In genomic region chr2:65129613-65130439, GRCh38 we compare ENCODE assay signal across 1 cellular context.
TF ChIP-seq lines count a peak whose summit lies in the region.

TSS of gene RAB1A (minus strand) at chr2:65130106. CDS start at chr2:65129915, 191 bp downstream.

TF ChIP-seq in HEK293, 187 proteins besides CTCF, POLR2A, EP300 and RAD21 (continued from another document and continues in another):
- TF ChIP-seq TSHZ1 (tag by site-specific recombination; IDR thresholded peaks at IDR 0.05; ENCODE audit: borderline replicate concordance): no peak
- 0 out of 2 replicates have a peak, but pooled peaks have one; percentile 40 for TF ChIP-seq ZNF24 (tag by site-specific recombination; IDR thresholded peaks at IDR 0.05)
- peak; percentile 86 for TF ChIP-seq YY1 (tag by site-specific recombination; IDR thresholded peaks at IDR 0.05)
- peak; percentile 79 for TF ChIP-seq ZNF398 (tag by site-specific recombination; IDR thresholded peaks at IDR 0.05)
- TF ChIP-seq ZNF629 (tag by site-specific recombination; IDR thresholded peaks at IDR 0.05): peak; percentile 87
- TF ChIP-seq ZNF174 (tag by site-specific recombination; IDR thresholded peaks at IDR 0.05): no peak
- TF ChIP-seq ZNF692 (tag by site-specific recombination; IDR thresholded peaks at IDR 0.05): no peak
- peak; percentile 61 for TF ChIP-seq ZBTB26 (tag by site-specific recombination; optimal IDR thresholded peaks at IDR 0.05)
- no peak for TF ChIP-seq ZNF391 (tag by site-specific recombination; IDR thresholded peaks at IDR 0.05; ENCODE audit: borderline replicate concordance, low read depth)
- no peak for TF ChIP-seq ZNF558 (tag by site-specific recombination; IDR thresholded peaks at IDR 0.05)
- no peak for TF ChIP-seq ZNF707 (tag by site-specific recombination; IDR thresholded peaks at IDR 0.05)
- no peak for TF ChIP-seq EGR2 (tag by site-specific recombination; IDR thresholded peaks at IDR 0.05; ENCODE audit: low read depth)
- TF ChIP-seq FEZF1 (tag by site-specific recombination; IDR thresholded peaks at IDR 0.05): peak; percentile 44; the same call in 1 of the 2 replicates
- peak; percentile 77 for TF ChIP-seq WT1 (tag by site-specific recombination; IDR thresholded peaks at IDR 0.05)
- TF ChIP-seq ZNF169 (tag by site-specific recombination; IDR thresholded peaks at IDR 0.05): no peak
- TF ChIP-seq ZNF561 (tag by site-specific recombination; IDR thresholded peaks at IDR 0.05; ENCODE audit: borderline replicate concordance): peak; percentile 54; the same call in 1 of the 2 replicates
- TF ChIP-seq GLIS1 (tag by site-specific recombination; IDR thresholded peaks at IDR 0.05): peak; percentile 21; the same call in 1 of the 2 replicates
- TF ChIP-seq GLI4 (tag by site-specific recombination; IDR thresholded peaks at IDR 0.05): no peak
- TF ChIP-seq ZNF623 (tag by site-specific recombination; IDR thresholded peaks at IDR 0.05): peak; percentile 33; the same call in 1 of the 2 replicates
- no peak for TF ChIP-seq BCL6B (tag by site-specific recombination; IDR thresholded peaks at IDR 0.05)
- no peak for TF ChIP-seq ZBTB6 (tag by site-specific recombination; IDR thresholded peaks at IDR 0.05)
- TF ChIP-seq ZNF112 (tag by site-specific recombination; IDR thresholded peaks at IDR 0.05): no peak
- TF ChIP-seq ZNF600 (tag by site-specific recombination; IDR thresholded peaks at IDR 0.05): no peak
- no peak for TF ChIP-seq ZNF140 (tag by site-specific recombination; IDR thresholded peaks at IDR 0.05)
- peak; percentile 65 for TF ChIP-seq ZNF335 (tag by site-specific recombination; conservative IDR thresholded peaks at IDR 0.05)
- no peak for TF ChIP-seq ZNF449 (tag by site-specific recombination; IDR thresholded peaks at IDR 0.05)
- TF ChIP-seq ZNF473 (tag by site-specific recombination; IDR thresholded peaks at IDR 0.05): no peak
- TF ChIP-seq ZNF701 (tag by site-specific recombination; IDR thresholded peaks at IDR 0.05): no peak
- 0 out of 2 replicates have a peak, but pooled peaks have one; percentile 9 for TF ChIP-seq ZSCAN30 (tag by site-specific recombination; IDR thresholded peaks at IDR 0.05)
- peak; percentile 100 for TF ChIP-seq SP3 (tag by site-specific recombination; IDR thresholded peaks at IDR 0.05)
- peak; percentile 94 for TF ChIP-seq ZNF341 (tag by site-specific recombination; IDR thresholded peaks at IDR 0.05; ENCODE audit: low read depth)
- TF ChIP-seq ZBTB48 (tag by site-specific recombination; IDR thresholded peaks at IDR 0.05): peak; percentile 83
- TF ChIP-seq ZNF138 (tag by site-specific recombination; IDR thresholded peaks at IDR 0.05; ENCODE audit: borderline replicate concordance): no peak
- TF ChIP-seq PATZ1 (tag by site-specific recombination; IDR thresholded peaks at IDR 0.05): peak; percentile 97
- no peak for TF ChIP-seq ZNF423 (tag by site-specific recombination; IDR thresholded peaks at IDR 0.05)
- peak; percentile 45; the same call in 1 of the 2 replicates for TF ChIP-seq GLIS2 (tag by site-specific recombination; IDR thresholded peaks at IDR 0.05)
- no peak for TF ChIP-seq ZNF433 (tag by site-specific recombination; IDR thresholded peaks at IDR 0.05; ENCODE audit: low read depth)
- TF ChIP-seq SP7 (tag by site-specific recombination; IDR thresholded peaks at IDR 0.05): no peak; the same call in none of the 2 replicates
- TF ChIP-seq BCL11B (tag by site-specific recombination; IDR thresholded peaks at IDR 0.05; ENCODE audit: low read depth): 0 out of 2 replicates have a peak, but pooled peaks have one; percentile 37
- no peak for TF ChIP-seq ZNF302 (tag by site-specific recombination; IDR thresholded peaks at IDR 0.05; ENCODE audit: low read depth)
- peak; percentile 93 for TF ChIP-seq ZXDB (tag by site-specific recombination; IDR thresholded peaks at IDR 0.05)
- TF ChIP-seq ZNF2 (tag by site-specific recombination; IDR thresholded peaks at IDR 0.05): peak; percentile 50; the same call in 1 of the 2 replicates
- TF ChIP-seq ZNF211 (tag by site-specific recombination; IDR thresholded peaks at IDR 0.05; ENCODE audit: low read depth): no peak
- TF ChIP-seq SETDB1 (IDR thresholded peaks at IDR 0.05; ENCODE audit: insufficient read length, low read length): no peak
- peak; percentile 91 for TF ChIP-seq ZBTB11 (tag by site-specific recombination; conservative IDR thresholded peaks at IDR 0.05; ENCODE audit: low read depth)
- TF ChIP-seq ZNF677 (tag by site-specific recombination; IDR thresholded peaks at IDR 0.05): no peak
- peak; percentile 51 for TF ChIP-seq KLF9 (tag by site-specific recombination; IDR thresholded peaks at IDR 0.05; ENCODE audit: low read depth)
- TF ChIP-seq ZNF792 (tag by site-specific recombination; IDR thresholded peaks at IDR 0.05): no peak
- peak; percentile 73 for TF ChIP-seq KLF1 (tag by site-specific recombination; IDR thresholded peaks at IDR 0.05)
- peak; percentile 84 for TF ChIP-seq ZBTB17 (tag by site-specific recombination; IDR thresholded peaks at IDR 0.05)
- TF ChIP-seq ZNF548 (tag by site-specific recombination; IDR thresholded peaks at IDR 0.05): no peak
